1 cellular context compared by ENCODE assay signal in genomic region chr4:112281999-112282398, GRCh38.
TF ChIP-seq lines count a peak whose summit lies in the region.

No MANE protein-coding gene starts in this region.

TF ChIP-seq in K562, 482 proteins besides CTCF, POLR2A, EP300 and RAD21:
- TF ChIP-seq ZNF431 (CRISPR knock-in tag; IDR thresholded peaks at IDR 0.05) = peak; percentile 96
TF ChIP-seq in K562: peak in this region for 1; not testable (repeated sequence) for 481.
